11 cellular contexts compared by ENCODE assay signal in genomic region chr16:73056383-73056782, GRCh38. TPM values are rescaled to one million over a fixed set of nuclear protein-coding genes. Genes with fewer than 3 reads are reported as not detected.
A peak's percentile ranks its signal among the peaks of the same experiment; 100 is the strongest.
DNase-seq lines count a peak whose midpoint lies in the region; ATAC-seq and TF ChIP-seq lines count a peak whose summit lies in the region.
"Had no signal": no experiment of that assay in that cellular context is flagged by ENCODE, and none has a peak within 500 bp of the region (broad histone marks: within the 10 kb centered on the region; RNA-seq: fewer than 3 reads in every experiment).

No MANE protein-coding gene starts in this region.

- H3K4me3 ChIP-seq in Caco-2 (ENCODE audit: low read depth, low read length), result no peak overlapping the region
- H3K4me3 ChIP-seq in WI38 (ENCODE audit: low read depth, low read length), result peak overlapping the region; percentile 71
- peak overlapping the region; percentile 61 for H3K4me3 ChIP-seq in retinal pigment epithelial cell (ENCODE audit: low read length)

- POLR2A ChIA-PET in Caco-2 (lab: Charles Lee), result no interaction called here

- H3K27ac Mint-ChIP-seq in Caco-2 (ENCODE audit: unreplicated experiment), result peak overlapping the region; percentile 70
- no peak overlapping the region for H3K27ac Mint-ChIP-seq in glutamatergic neuron (ENCODE audit: unreplicated experiment)
- H3K27ac Mint-ChIP-seq: stimulated activated naive CD8-positive, alpha-beta T cell treated with anti-CD3 and anti-CD28 coated beads, Interleukin-15, amount 100 ng/mL, for 72 hours had no signal

- H3K27me3 ChIP-seq in Caco-2 (replicated peaks; ENCODE audit: control insufficient read depth, insufficient read depth, low read length), result no peaks in the 10 kb centered on the region

- H3K4me1 ChIP-seq in Caco-2, result peaks cover 44% of the 10 kb centered on the region

- ATAC-seq in GM18517 (IDR thresholded peaks at IDR 0.05; ENCODE audit: unreplicated experiment) (no peak), GM18907 (IDR thresholded peaks at IDR 0.05; ENCODE audit: unreplicated experiment) (no peak)
- ATAC-seq: stimulated activated naive CD8-positive, alpha-beta T cell treated with anti-CD3 and anti-CD28 coated beads, Interleukin-15, amount 100 ng/mL, for 72 hours had no signal

- no peaks in the 10 kb centered on the region for H3K27me3 Mint-ChIP-seq in Caco-2 (ENCODE audit: insufficient read depth, unreplicated experiment)
- H3K27me3 Mint-ChIP-seq in glutamatergic neuron (ENCODE audit: unreplicated experiment), result peaks cover 21% of the 10 kb centered on the region

- TF ChIP-seq CTCF in Caco-2 (IDR thresholded peaks at IDR 0.05; ENCODE audit: insufficient read depth in 1 of 2, low read depth in 1 of 2, low read length in 1 of 2, severe bottlenecking in 1 of 2, unreplicated experiment in 1 of 2), result no peak
- no peak for TF ChIP-seq CTCF in WI38 (IDR thresholded peaks at IDR 0.05; ENCODE audit: low read depth, low read length)
- TF ChIP-seq CTCF in glutamatergic neuron (IDR thresholded peaks at IDR 0.05; ENCODE audit: partially characterized antibody, unreplicated experiment), result no peak
- no peak for TF ChIP-seq CTCF in retinal pigment epithelial cell (conservative IDR thresholded peaks at IDR 0.05; ENCODE audit: low read depth, low read length)

- no TSS peak for BruUV-seq in Caco-2 (replicated peaks; lab: Mats Ljungman, UMichigan)

- H3K36me3 Mint-ChIP-seq in Caco-2 (ENCODE audit: insufficient read depth, unreplicated experiment), result peaks cover 18% of the 10 kb centered on the region
- peaks cover 6% of the 10 kb centered on the region for H3K36me3 Mint-ChIP-seq in glutamatergic neuron (ENCODE audit: unreplicated experiment)

- H3K9me3 ChIP-seq in Caco-2, result no peaks in the 10 kb centered on the region

- intact Hi-C loops in Caco-2 (cut with micrococcal nuclease; ENCODE audit: unreplicated experiment), result loop anchor here (5.0 kb wide), 1 partner anchor 116 kb away; no protein-coding TSS in a partner anchor

- CTCF ChIA-PET in Caco-2 (lab: Charles Lee), result interaction anchor here (0.9 kb wide), 1 partner anchor 59 kb away, joined by 3 read pairs; no protein-coding TSS in a partner anchor

- H3K9me3 Mint-ChIP-seq in Caco-2 (ENCODE audit: unreplicated experiment), result no peaks in the 10 kb centered on the region
- peaks cover 13% of the 10 kb centered on the region for H3K9me3 Mint-ChIP-seq in glutamatergic neuron (ENCODE audit: unreplicated experiment)
- H3K9me3 Mint-ChIP-seq: stimulated activated naive CD8-positive, alpha-beta T cell treated with anti-CD3 and anti-CD28 coated beads, Interleukin-15, amount 100 ng/mL, for 72 hours had no signal

- DNase-seq in Caco-2, result no peak
- DNase-seq in glutamatergic neuron, result no peak
- no peak for DNase-seq in retinal pigment epithelial cell (ENCODE audit: low read depth)
- no peak for DNase-seq in amygdala (lab: John Stamatoyannopoulos, UW)
- DNase-seq in activated CD4-positive, CD25-positive, alpha-beta regulatory T cell (lab: John Stamatoyannopoulos, UW), result no peak
- DNase-seq: activated naive CD4-positive, alpha-beta T cell treated with anti-CD3 and anti-CD28 coated beads, Interleukin-2, amount 50 U/mL, for 16 hours; NCI-H1105; stimulated activated naive CD8-positive, alpha-beta T cell treated with anti-CD3 and anti-CD28 coated beads, Interleukin-15, amount 100 ng/mL, for 72 hours had no signal

- H3K4me1 Mint-ChIP-seq in Caco-2 (ENCODE audit: low read depth, unreplicated experiment), result peaks cover 52% of the 10 kb centered on the region
- H3K4me1 Mint-ChIP-seq in glutamatergic neuron (ENCODE audit: low read depth, unreplicated experiment), result peaks cover 37% of the 10 kb centered on the region

- no peaks in the 10 kb centered on the region for H3K36me3 ChIP-seq in Caco-2 (ENCODE audit: control insufficient read depth, insufficient read depth, low read length)

- peak overlapping the region; percentile 91 for H3K4me3 Mint-ChIP-seq in Caco-2 (ENCODE audit: unreplicated experiment)
- H3K4me3 Mint-ChIP-seq in glutamatergic neuron (ENCODE audit: unreplicated experiment), result peak overlapping the region; percentile 95

RNA-seq across cellular contexts. Expression of gene ZFHX3, which starts 8.5 kb away (rescaled TPM):
- 39.9 TPM in 2 replicates for total RNA-seq in Caco-2 (2022)
- 6.8 TPM for total RNA-seq in glutamatergic neuron (ENCODE audit: unreplicated experiment)
